Comparison of ENCODE assay signal across 1 cellular context in genomic region chr11:119491753-119492455, GRCh38.
TF ChIP-seq lines count a peak whose summit lies in the region.

No MANE protein-coding gene starts in this region.

TF ChIP-seq in WTC11, 78 proteins besides CTCF, POLR2A, EP300 and RAD21 (continued from another document):
- TF ChIP-seq, protein P1, sequence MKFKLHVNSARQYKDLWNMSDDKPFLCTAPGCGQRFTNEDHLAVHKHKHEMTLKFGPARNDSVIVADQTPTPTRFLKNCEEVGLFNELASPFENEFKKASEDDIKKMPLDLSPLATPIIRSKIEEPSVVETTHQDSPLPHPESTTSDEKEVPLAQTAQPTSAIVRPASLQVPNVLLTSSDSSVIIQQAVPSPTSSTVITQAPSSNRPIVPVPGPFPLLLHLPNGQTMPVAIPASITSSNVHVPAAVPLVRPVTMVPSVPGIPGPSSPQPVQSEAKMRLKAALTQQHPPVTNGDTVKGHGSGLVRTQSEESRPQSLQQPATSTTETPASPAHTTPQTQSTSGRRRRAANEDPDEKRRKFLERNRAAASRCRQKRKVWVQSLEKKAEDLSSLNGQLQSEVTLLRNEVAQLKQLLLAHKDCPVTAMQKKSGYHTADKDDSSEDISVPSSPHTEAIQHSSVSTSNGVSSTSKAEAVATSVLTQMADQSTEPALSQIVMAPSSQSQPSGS (CRISPR knock-in tag; IDR thresholded peaks at IDR 0.05; ENCODE audit: borderline replicate concordance, low read depth): no peak
- TF ChIP-seq SMAD4 (CRISPR knock-in tag; IDR thresholded peaks at IDR 0.05): no peak
- TF ChIP-seq PREB (CRISPR knock-in tag; IDR thresholded peaks at IDR 0.05; ENCODE audit: borderline replicate concordance): no peak
- TF ChIP-seq NR2C2 (CRISPR knock-in tag; IDR thresholded peaks at IDR 0.05): no peak
- TF ChIP-seq FOXP1 (CRISPR knock-in tag; IDR thresholded peaks at IDR 0.05; ENCODE audit: borderline replicate concordance): no peak
